ENCODE assay signal across 1 cellular context in the genomic region with DNA sequence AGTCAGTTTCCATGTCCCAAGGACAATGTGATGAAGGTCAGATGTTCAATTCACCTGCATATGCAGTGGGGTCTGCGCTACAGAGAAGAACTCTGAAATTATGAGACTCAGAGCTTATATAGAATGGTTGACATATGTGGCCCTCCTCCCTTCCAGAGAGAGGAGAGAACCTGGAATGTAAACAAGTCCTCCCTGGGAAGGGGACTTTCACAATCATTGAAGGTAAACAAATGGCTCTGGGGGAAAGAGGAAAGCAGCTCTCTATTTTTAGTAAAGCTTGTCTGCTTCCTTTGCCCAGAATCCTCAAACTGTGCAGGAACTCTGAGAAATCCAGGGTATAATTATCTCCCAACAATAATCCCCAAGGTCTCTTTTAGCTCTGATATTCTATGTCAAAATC.
TF ChIP-seq lines count a peak whose summit lies in the region.

No MANE protein-coding gene starts in this region.

TF ChIP-seq in WTC11, 78 proteins besides CTCF, POLR2A, EP300 and RAD21 (continued from another document):
- TF ChIP-seq ZNF138 (CRISPR knock-in tag; conservative IDR thresholded peaks at IDR 0.05) (no peak), SP1 (CRISPR knock-in tag; conservative IDR thresholded peaks at IDR 0.05) (no peak), CREM (CRISPR knock-in tag; IDR thresholded peaks at IDR 0.05) (no peak), ZNF671 (CRISPR knock-in tag; IDR thresholded peaks at IDR 0.05) (no peak), NR1H2 (CRISPR knock-in tag; IDR thresholded peaks at IDR 0.05) (no peak)
